19 cellular contexts compared by ENCODE assay signal in genomic region chr15:66721020-66721419, GRCh38. TPM values are rescaled to one million over a fixed set of nuclear protein-coding genes. Genes with fewer than 3 reads are reported as not detected.
DNase-seq lines count a peak whose midpoint lies in the region; ATAC-seq, FAIRE-seq and TF ChIP-seq lines count a peak whose summit lies in the region.
"Had no signal": no experiment of that assay in that cellular context is flagged by ENCODE, and none has a peak within 500 bp of the region (broad histone marks: within the 10 kb centered on the region; RNA-seq: fewer than 3 reads in every experiment).

No MANE protein-coding gene starts in this region.

- H3K27me3 Mint-ChIP-seq in T-helper 1 cell treated with Interleukin-12 subunit alpha and Interleukin-12 subunit beta and Interleukin-4 antibody, amounts not matched to agents 30 μg/mL and 1 μg/mL, for 36 hours (ENCODE audit: low read depth), result peaks cover 7% of the 10 kb centered on the region
- H3K27me3 Mint-ChIP-seq in dendritic cell treated with granulocyte-macrophage colony-stimulating factor and Interleukin-4, amounts not matched to agents 40 ng/mL and 50 ng/mL, for 4 days, result no peaks in the 10 kb centered on the region
- H3K27me3 Mint-ChIP-seq in progenitor cell of endocrine pancreas, result no peaks in the 10 kb centered on the region

- no peaks in the 10 kb centered on the region for H3K36me3 Mint-ChIP-seq in T-helper 1 cell treated with Interleukin-12 subunit alpha and Interleukin-12 subunit beta and Interleukin-4 antibody, amounts not matched to agents 30 μg/mL and 1 μg/mL, for 36 hours (ENCODE audit: low read depth)
- H3K36me3 Mint-ChIP-seq in dendritic cell treated with granulocyte-macrophage colony-stimulating factor and Interleukin-4, amounts not matched to agents 40 ng/mL and 50 ng/mL, for 4 days (ENCODE audit: low read depth), result no peaks in the 10 kb centered on the region
- H3K36me3 Mint-ChIP-seq in progenitor cell of endocrine pancreas (ENCODE audit: insufficient read depth), result peaks cover 23% of the 10 kb centered on the region
- H3K36me3 Mint-ChIP-seq: stimulated activated memory B cell treated with anti-CD40 and anti-IgM and Interleukin-4, amounts not matched to agents 10 μg/mL and 1 μg/mL and 100 μg/mL, for 72 hours had no signal

- peaks cover 19% of the 10 kb centered on the region for H3K4me1 Mint-ChIP-seq in T-helper 1 cell treated with Interleukin-12 subunit alpha and Interleukin-12 subunit beta and Interleukin-4 antibody, amounts not matched to agents 30 μg/mL and 1 μg/mL, for 36 hours (ENCODE audit: low read depth)
- peaks cover 35% of the 10 kb centered on the region for H3K4me1 Mint-ChIP-seq in dendritic cell treated with granulocyte-macrophage colony-stimulating factor and Interleukin-4, amounts not matched to agents 40 ng/mL and 50 ng/mL, for 4 days (ENCODE audit: low read depth)
- H3K4me1 Mint-ChIP-seq in progenitor cell of endocrine pancreas (ENCODE audit: low read depth), result peaks cover 10% of the 10 kb centered on the region
- H3K4me1 Mint-ChIP-seq: stimulated activated memory B cell treated with anti-CD40 and anti-IgM and Interleukin-4, amounts not matched to agents 10 μg/mL and 1 μg/mL and 100 μg/mL, for 72 hours had no signal

- no peaks in the 10 kb centered on the region for H3K9me3 Mint-ChIP-seq in T-helper 1 cell treated with Interleukin-12 subunit alpha and Interleukin-12 subunit beta and Interleukin-4 antibody, amounts not matched to agents 30 μg/mL and 1 μg/mL, for 36 hours
- H3K9me3 Mint-ChIP-seq in dendritic cell treated with granulocyte-macrophage colony-stimulating factor and Interleukin-4, amounts not matched to agents 40 ng/mL and 50 ng/mL, for 4 days, result no peaks in the 10 kb centered on the region
- H3K9me3 Mint-ChIP-seq in progenitor cell of endocrine pancreas (ENCODE audit: low read depth), result no peaks in the 10 kb centered on the region
- H3K9me3 Mint-ChIP-seq: stimulated activated memory B cell treated with anti-CD40 and anti-IgM and Interleukin-4, amounts not matched to agents 10 μg/mL and 1 μg/mL and 100 μg/mL, for 72 hours had no signal

- DNase-seq in T-helper 1 cell (no peak), progenitor cell of endocrine pancreas (ENCODE audit: low spot score, unreplicated experiment) (no peak), GM12892 (ENCODE audit: insufficient read length) (no peak), testis (no peak)
- DNase-seq: activated gamma-delta T cell treated with Interleukin-2 at 50 U/mL for 16 hours, COR-L47, NCI-H1417, NCI-H2107, ovary, right lobe of liver, SIG-M5 had no signal

- 90 to 91% methylated on average over 7 to 8 of the region's 8 CpGs for WGBS in testis, 2 donors

- TF ChIP-seq CTCF in progenitor cell of endocrine pancreas (IDR thresholded peaks at IDR 0.05; ENCODE audit: unreplicated experiment), result no peak
- TF ChIP-seq CTCF in testis (IDR thresholded peaks at IDR 0.05), result no peak

- H3K27me3 ChIP-seq in testis, result no peaks in the 10 kb centered on the region
- H3K27me3 ChIP-seq: ovary, right lobe of liver, tibial nerve had no signal

- peak overlapping the region; percentile 94 for H3K27ac Mint-ChIP-seq in T-helper 1 cell treated with Interleukin-12 subunit alpha and Interleukin-12 subunit beta and Interleukin-4 antibody, amounts not matched to agents 30 μg/mL and 1 μg/mL, for 36 hours
- peak overlapping the region; percentile 3 for H3K27ac Mint-ChIP-seq in dendritic cell treated with granulocyte-macrophage colony-stimulating factor and Interleukin-4, amounts not matched to agents 40 ng/mL and 50 ng/mL, for 4 days
- peak overlapping the region; percentile 34 for H3K27ac Mint-ChIP-seq in progenitor cell of endocrine pancreas
- H3K27ac Mint-ChIP-seq: stimulated activated memory B cell treated with anti-CD40 and anti-IgM and Interleukin-4, amounts not matched to agents 10 μg/mL and 1 μg/mL and 100 μg/mL, for 72 hours had no signal

- H3K4me1 ChIP-seq in testis, result no peaks in the 10 kb centered on the region

- H3K9me3 ChIP-seq in KOPT-K1 (ENCODE audit: insufficient read depth, low read length, poor library complexity, severe bottlenecking) (no peaks in the 10 kb centered on the region), testis (no peaks in the 10 kb centered on the region)
- H3K9me3 ChIP-seq: ovary, right lobe of liver, tibial nerve had no signal

- TF ChIP-seq POLR2A in GM12892 (IDR thresholded peaks at IDR 0.05; ENCODE audit: low read depth, low read length) (no peak), testis (IDR thresholded peaks at IDR 0.05) (no peak)

- no peak overlapping the region for H3K4me3 ChIP-seq in testis
- H3K4me3 ChIP-seq: ovary, right lobe of liver, tibial nerve had no signal

- intact Hi-C loops in dendritic cell treated with granulocyte-macrophage colony-stimulating factor and Interleukin-4, amounts not matched to agents 40 ng/mL and 50 ng/mL, for 4 days (cut with micrococcal nuclease), result no loop called here
- intact Hi-C loops in testis (cut with DNase I; ENCODE audit: low total_unique reads), result no loop called here

- H3K36me3 ChIP-seq in KOPT-K1 (ENCODE audit: insufficient read depth, low read length) (peaks cover 55% of the 10 kb centered on the region), testis (ENCODE audit: low read depth, missing control alignments) (no peaks in the 10 kb centered on the region)
- H3K36me3 ChIP-seq: ovary, right lobe of liver had no signal

- no peak for FAIRE-seq in GM12892 (lab: Jason Lieb, UNC)
- FAIRE-seq: islet of Langerhans had no signal

- peak overlapping the region; percentile 100 for H3K27ac ChIP-seq in KOPT-K1 (ENCODE audit: low read depth, low read length, poor library complexity, severe bottlenecking)
- H3K27ac ChIP-seq in testis, result no peak overlapping the region
- H3K27ac ChIP-seq: 22Rv1, ovary, right lobe of liver had no signal

- H3K4me3 Mint-ChIP-seq in T-helper 1 cell treated with Interleukin-12 subunit alpha and Interleukin-12 subunit beta and Interleukin-4 antibody, amounts not matched to agents 30 μg/mL and 1 μg/mL, for 36 hours, result peak overlapping the region; percentile 23
- no peak overlapping the region for H3K4me3 Mint-ChIP-seq in dendritic cell treated with granulocyte-macrophage colony-stimulating factor and Interleukin-4, amounts not matched to agents 40 ng/mL and 50 ng/mL, for 4 days
- no peak overlapping the region for H3K4me3 Mint-ChIP-seq in progenitor cell of endocrine pancreas (ENCODE audit: low read depth)
- H3K4me3 Mint-ChIP-seq: stimulated activated memory B cell treated with anti-CD40 and anti-IgM and Interleukin-4, amounts not matched to agents 10 μg/mL and 1 μg/mL and 100 μg/mL, for 72 hours had no signal

- ATAC-seq in GM18502 (IDR thresholded peaks at IDR 0.05; ENCODE audit: poor library complexity, unreplicated experiment), result no peak
- ATAC-seq: right lobe of liver; stimulated activated memory B cell treated with anti-CD40 and anti-IgM and Interleukin-4, amounts not matched to agents 10 μg/mL and 1 μg/mL and 100 μg/mL, for 72 hours had no signal

RNA-seq across cellular contexts. Expression of gene SMAD6, which starts 19.0 kb away (rescaled TPM):
- total RNA-seq in progenitor cell of endocrine pancreas (35.5 and 38.9 TPM in 2 replicates), testis (10 to 100 TPM; 17.5 to 19.4 TPM)
- polyA plus RNA-seq in GM12892 (2012; ENCODE audit: missing spikeins), result not detected
- polyA plus RNA-seq in testis (ENCODE audit: insufficient read depth, low read depth, low replicate concordance), result 3.2 TPM

Comparison
In these comparisons a context has a peak if more than half of its experiments do, and no peak if none do; other contexts are left out.
1. H3K27ac Mint-ChIP-seq: peak in every context shown above with its lines; median percentile 94 in T-helper 1 cell treated with Interleukin-12 subunit alpha and Interleukin-12 subunit beta and Interleukin-4 antibody, amounts not matched to agents 30 μg/mL and 1 μg/mL, for 36 hours; 34 in progenitor cell of endocrine pancreas; 3 in dendritic cell treated with granulocyte-macrophage colony-stimulating factor and Interleukin-4, amounts not matched to agents 40 ng/mL and 50 ng/mL, for 4 days.